In the genomic region with DNA sequence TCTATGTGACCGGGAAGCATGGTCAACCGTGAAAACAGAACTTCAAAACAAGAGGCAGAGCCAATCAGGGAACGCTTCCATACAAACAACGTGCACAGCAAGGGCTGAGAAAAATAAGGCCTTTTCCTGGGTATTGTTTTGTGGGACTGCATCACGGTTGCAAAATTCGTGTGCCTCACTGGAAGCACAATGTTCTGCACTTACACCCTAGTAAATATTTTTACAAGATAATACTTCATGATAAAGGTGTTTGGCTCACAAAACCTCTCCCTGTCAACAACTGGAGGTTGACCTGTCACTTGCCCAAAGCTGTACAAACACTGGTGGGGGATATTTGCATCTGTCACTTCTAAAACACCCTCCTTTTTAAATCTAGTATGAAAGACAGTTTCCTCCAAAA, we compare ENCODE assay signal across 1 cellular context.
TF ChIP-seq lines count a peak whose summit lies in the region.

No MANE protein-coding gene starts in this region.

TF ChIP-seq in HepG2, 621 proteins besides CTCF, POLR2A, EP300 and RAD21 (continued from another document and continues in another):
- TF ChIP-seq, protein P1, sequence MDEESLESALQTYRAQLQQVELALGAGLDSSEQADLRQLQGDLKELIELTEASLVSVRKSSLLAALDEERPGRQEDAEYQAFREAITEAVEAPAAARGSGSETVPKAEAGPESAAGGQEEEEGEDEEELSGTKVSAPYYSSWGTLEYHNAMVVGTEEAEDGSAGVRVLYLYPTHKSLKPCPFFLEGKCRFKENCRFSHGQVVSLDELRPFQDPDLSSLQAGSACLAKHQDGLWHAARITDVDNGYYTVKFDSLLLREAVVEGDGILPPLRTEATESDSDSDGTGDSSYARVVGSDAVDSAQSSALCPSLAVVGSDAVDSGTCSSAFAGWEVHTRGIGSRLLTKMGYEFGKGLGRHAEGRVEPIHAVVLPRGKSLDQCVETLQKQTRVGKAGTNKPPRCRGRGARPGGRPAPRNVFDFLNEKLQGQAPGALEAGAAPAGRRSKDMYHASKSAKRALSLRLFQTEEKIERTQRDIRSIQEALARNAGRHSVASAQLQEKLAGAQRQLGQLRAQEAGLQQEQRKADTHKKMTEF (CRISPR knock-in tag; IDR thresholded peaks at IDR 0.05) = peak; percentile 59; the same call in 1 of the 2 replicates
- TF ChIP-seq, protein P2, sequence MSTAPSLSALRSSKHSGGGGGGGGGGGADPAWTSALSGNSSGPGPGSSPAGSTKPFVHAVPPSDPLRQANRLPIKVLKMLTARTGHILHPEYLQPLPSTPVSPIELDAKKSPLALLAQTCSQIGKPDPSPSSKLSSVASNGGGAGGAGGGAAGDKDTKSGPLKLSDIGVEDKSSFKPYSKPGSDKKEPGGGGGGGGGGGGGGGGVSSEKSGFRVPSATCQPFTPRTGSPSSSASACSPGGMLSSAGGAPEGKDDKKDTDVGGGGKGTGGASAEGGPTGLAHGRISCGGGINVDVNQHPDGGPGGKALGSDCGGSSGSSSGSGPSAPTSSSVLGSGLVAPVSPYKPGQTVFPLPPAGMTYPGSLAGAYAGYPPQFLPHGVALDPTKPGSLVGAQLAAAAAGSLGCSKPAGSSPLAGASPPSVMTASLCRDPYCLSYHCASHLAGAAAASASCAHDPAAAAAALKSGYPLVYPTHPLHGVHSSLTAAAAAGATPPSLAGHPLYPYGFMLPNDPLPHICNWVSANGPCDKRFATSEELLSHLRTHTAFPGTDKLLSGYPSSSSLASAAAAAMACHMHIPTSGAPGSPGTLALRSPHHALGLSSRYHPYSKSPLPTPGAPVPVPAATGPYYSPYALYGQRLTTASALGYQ (CRISPR knock-in tag; IDR thresholded peaks at IDR 0.05) = peak; percentile 77
- no peak for TF ChIP-seq GTF3A (CRISPR knock-in tag; conservative IDR thresholded peaks at IDR 0.05)
- TF ChIP-seq BHLHE40 (IDR thresholded peaks at IDR 0.05; ENCODE audit: low read length) = no peak
- no peak for TF ChIP-seq ZNF3 (CRISPR knock-in tag; IDR thresholded peaks at IDR 0.05)
- peak; percentile 88 for TF ChIP-seq TBX2 (CRISPR knock-in tag; IDR thresholded peaks at IDR 0.05; ENCODE audit: borderline replicate concordance)
- TF ChIP-seq, protein P3, sequence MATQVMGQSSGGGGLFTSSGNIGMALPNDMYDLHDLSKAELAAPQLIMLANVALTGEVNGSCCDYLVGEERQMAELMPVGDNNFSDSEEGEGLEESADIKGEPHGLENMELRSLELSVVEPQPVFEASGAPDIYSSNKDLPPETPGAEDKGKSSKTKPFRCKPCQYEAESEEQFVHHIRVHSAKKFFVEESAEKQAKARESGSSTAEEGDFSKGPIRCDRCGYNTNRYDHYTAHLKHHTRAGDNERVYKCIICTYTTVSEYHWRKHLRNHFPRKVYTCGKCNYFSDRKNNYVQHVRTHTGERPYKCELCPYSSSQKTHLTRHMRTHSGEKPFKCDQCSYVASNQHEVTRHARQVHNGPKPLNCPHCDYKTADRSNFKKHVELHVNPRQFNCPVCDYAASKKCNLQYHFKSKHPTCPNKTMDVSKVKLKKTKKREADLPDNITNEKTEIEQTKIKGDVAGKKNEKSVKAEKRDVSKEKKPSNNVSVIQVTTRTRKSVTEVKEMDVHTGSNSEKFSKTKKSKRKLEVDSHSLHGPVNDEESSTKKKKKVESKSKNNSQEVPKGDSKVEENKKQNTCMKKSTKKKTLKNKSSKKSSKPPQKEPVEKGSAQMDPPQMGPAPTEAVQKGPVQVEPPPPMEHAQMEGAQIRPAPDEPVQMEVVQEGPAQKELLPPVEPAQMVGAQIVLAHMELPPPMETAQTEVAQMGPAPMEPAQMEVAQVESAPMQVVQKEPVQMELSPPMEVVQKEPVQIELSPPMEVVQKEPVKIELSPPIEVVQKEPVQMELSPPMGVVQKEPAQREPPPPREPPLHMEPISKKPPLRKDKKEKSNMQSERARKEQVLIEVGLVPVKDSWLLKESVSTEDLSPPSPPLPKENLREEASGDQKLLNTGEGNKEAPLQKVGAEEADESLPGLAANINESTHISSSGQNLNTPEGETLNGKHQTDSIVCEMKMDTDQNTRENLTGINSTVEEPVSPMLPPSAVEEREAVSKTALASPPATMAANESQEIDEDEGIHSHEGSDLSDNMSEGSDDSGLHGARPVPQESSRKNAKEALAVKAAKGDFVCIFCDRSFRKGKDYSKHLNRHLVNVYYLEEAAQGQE (IDR thresholded peaks at IDR 0.05; ENCODE audit: borderline replicate concordance in 1 of 2, low read depth in 1 of 2, low read length in 2 of 2) = no peak
- TF ChIP-seq ZNF746 (CRISPR knock-in tag; IDR thresholded peaks at IDR 0.05) = peak; percentile 35; the same call in 1 of the 2 replicates
- peak; percentile 65 for TF ChIP-seq FOSL2 (CRISPR knock-in tag; IDR thresholded peaks at IDR 0.05)
- TF ChIP-seq CREM (IDR thresholded peaks at IDR 0.05) = peak; percentile 68; the same call in 1 of the 2 replicates
- TF ChIP-seq CREM (CRISPR knock-in tag; IDR thresholded peaks at IDR 0.05) = no peak
- TF ChIP-seq, protein P4, sequence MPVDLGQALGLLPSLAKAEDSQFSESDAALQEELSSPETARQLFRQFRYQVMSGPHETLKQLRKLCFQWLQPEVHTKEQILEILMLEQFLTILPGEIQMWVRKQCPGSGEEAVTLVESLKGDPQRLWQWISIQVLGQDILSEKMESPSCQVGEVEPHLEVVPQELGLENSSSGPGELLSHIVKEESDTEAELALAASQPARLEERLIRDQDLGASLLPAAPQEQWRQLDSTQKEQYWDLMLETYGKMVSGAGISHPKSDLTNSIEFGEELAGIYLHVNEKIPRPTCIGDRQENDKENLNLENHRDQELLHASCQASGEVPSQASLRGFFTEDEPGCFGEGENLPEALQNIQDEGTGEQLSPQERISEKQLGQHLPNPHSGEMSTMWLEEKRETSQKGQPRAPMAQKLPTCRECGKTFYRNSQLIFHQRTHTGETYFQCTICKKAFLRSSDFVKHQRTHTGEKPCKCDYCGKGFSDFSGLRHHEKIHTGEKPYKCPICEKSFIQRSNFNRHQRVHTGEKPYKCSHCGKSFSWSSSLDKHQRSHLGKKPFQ (CRISPR knock-in tag; IDR thresholded peaks at IDR 0.05; ENCODE audit: insufficient replicate concordance) = no peak
- TF ChIP-seq MEF2D (CRISPR knock-in tag; IDR thresholded peaks at IDR 0.05) = peak; percentile 61; the same call in 1 of the 2 replicates
- TF ChIP-seq, protein P5, sequence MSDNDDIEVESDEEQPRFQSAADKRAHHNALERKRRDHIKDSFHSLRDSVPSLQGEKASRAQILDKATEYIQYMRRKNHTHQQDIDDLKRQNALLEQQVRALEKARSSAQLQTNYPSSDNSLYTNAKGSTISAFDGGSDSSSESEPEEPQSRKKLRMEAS (IDR thresholded peaks at IDR 0.05) = peak; percentile 25; the same call in 1 of the 2 replicates
- TF ChIP-seq GPN1 (CRISPR knock-in tag; IDR thresholded peaks at IDR 0.05; ENCODE audit: borderline replicate concordance) = no peak
- TF ChIP-seq PPARG (CRISPR knock-in tag; conservative IDR thresholded peaks at IDR 0.05) = peak; percentile 52; the same call in 1 of the 2 replicates
- TF ChIP-seq KDM4B (CRISPR knock-in tag; IDR thresholded peaks at IDR 0.05) = no peak
- TF ChIP-seq ZNF382 (CRISPR knock-in tag; IDR thresholded peaks at IDR 0.05; ENCODE audit: borderline replicate concordance) = no peak
- TF ChIP-seq FOXO1 (CRISPR knock-in tag; IDR thresholded peaks at IDR 0.05) = peak; percentile 88
- peak; percentile 57; the same call in 1 of the 2 replicates for TF ChIP-seq TARDBP (CRISPR knock-in tag; IDR thresholded peaks at IDR 0.05)
- no peak for TF ChIP-seq U2AF2 (IDR thresholded peaks at IDR 0.05; ENCODE audit: low read depth, low read length)
- TF ChIP-seq REPIN1 (CRISPR knock-in tag; IDR thresholded peaks at IDR 0.05; ENCODE audit: borderline replicate concordance, low read depth) = no peak
- peak; percentile 65; the same call in 1 of the 2 replicates for TF ChIP-seq GATAD2A (CRISPR knock-in tag; IDR thresholded peaks at IDR 0.05)
- peak; percentile 79 for TF ChIP-seq NR2F2 (IDR thresholded peaks at IDR 0.05; ENCODE audit: borderline replicate concordance, low read depth)
- no peak for TF ChIP-seq NFIB (CRISPR knock-in tag; IDR thresholded peaks at IDR 0.05; ENCODE audit: borderline replicate concordance)
- TF ChIP-seq, protein P6, sequence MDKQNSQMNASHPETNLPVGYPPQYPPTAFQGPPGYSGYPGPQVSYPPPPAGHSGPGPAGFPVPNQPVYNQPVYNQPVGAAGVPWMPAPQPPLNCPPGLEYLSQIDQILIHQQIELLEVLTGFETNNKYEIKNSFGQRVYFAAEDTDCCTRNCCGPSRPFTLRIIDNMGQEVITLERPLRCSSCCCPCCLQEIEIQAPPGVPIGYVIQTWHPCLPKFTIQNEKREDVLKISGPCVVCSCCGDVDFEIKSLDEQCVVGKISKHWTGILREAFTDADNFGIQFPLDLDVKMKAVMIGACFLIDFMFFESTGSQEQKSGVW (CRISPR knock-in tag; IDR thresholded peaks at IDR 0.05; ENCODE audit: borderline replicate concordance) = no peak
- no peak for TF ChIP-seq ONECUT2 (CRISPR knock-in tag; IDR thresholded peaks at IDR 0.05)
- peak; percentile 60; the same call in 1 of the 2 replicates for TF ChIP-seq ERF (CRISPR knock-in tag; IDR thresholded peaks at IDR 0.05)
- peak; percentile 79; the same call in 1 of the 2 replicates for TF ChIP-seq RARA (CRISPR knock-in tag; IDR thresholded peaks at IDR 0.05)
- TF ChIP-seq, protein P7, sequence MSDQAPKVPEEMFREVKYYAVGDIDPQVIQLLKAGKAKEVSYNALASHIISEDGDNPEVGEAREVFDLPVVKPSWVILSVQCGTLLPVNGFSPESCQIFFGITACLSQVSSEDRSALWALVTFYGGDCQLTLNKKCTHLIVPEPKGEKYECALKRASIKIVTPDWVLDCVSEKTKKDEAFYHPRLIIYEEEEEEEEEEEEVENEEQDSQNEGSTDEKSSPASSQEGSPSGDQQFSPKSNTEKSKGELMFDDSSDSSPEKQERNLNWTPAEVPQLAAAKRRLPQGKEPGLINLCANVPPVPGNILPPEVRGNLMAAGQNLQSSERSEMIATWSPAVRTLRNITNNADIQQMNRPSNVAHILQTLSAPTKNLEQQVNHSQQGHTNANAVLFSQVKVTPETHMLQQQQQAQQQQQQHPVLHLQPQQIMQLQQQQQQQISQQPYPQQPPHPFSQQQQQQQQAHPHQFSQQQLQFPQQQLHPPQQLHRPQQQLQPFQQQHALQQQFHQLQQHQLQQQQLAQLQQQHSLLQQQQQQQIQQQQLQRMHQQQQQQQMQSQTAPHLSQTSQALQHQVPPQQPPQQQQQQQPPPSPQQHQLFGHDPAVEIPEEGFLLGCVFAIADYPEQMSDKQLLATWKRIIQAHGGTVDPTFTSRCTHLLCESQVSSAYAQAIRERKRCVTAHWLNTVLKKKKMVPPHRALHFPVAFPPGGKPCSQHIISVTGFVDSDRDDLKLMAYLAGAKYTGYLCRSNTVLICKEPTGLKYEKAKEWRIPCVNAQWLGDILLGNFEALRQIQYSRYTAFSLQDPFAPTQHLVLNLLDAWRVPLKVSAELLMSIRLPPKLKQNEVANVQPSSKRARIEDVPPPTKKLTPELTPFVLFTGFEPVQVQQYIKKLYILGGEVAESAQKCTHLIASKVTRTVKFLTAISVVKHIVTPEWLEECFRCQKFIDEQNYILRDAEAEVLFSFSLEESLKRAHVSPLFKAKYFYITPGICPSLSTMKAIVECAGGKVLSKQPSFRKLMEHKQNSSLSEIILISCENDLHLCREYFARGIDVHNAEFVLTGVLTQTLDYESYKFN (CRISPR knock-in tag; conservative IDR thresholded peaks at IDR 0.05) = peak; percentile 77
- no peak for TF ChIP-seq RNF2 (conservative IDR thresholded peaks at IDR 0.05; ENCODE audit: low read depth)
- TF ChIP-seq, protein P8, sequence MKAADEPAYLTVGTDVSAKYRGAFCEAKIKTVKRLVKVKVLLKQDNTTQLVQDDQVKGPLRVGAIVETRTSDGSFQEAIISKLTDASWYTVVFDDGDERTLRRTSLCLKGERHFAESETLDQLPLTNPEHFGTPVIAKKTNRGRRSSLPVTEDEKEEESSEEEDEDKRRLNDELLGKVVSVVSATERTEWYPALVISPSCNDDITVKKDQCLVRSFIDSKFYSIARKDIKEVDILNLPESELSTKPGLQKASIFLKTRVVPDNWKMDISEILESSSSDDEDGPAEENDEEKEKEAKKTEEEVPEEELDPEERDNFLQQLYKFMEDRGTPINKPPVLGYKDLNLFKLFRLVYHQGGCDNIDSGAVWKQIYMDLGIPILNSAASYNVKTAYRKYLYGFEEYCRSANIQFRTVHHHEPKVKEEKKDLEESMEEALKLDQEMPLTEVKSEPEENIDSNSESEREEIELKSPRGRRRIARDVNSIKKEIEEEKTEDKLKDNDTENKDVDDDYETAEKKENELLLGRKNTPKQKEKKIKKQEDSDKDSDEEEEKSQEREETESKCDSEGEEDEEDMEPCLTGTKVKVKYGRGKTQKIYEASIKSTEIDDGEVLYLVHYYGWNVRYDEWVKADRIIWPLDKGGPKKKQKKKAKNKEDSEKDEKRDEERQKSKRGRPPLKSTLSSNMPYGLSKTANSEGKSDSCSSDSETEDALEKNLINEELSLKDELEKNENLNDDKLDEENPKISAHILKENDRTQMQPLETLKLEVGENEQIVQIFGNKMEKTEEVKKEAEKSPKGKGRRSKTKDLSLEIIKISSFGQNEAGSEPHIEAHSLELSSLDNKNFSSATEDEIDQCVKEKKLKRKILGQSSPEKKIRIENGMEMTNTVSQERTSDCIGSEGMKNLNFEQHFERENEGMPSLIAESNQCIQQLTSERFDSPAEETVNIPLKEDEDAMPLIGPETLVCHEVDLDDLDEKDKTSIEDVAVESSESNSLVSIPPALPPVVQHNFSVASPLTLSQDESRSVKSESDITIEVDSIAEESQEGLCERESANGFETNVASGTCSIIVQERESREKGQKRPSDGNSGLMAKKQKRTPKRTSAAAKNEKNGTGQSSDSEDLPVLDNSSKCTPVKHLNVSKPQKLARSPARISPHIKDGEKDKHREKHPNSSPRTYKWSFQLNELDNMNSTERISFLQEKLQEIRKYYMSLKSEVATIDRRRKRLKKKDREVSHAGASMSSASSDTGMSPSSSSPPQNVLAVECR (CRISPR knock-in tag; IDR thresholded peaks at IDR 0.05; ENCODE audit: borderline replicate concordance) = peak; percentile 9; the same call in 1 of the 2 replicates
- no peak for TF ChIP-seq PHF8 (CRISPR knock-in tag; IDR thresholded peaks at IDR 0.05)
- peak; percentile 56; the same call in 1 of the 2 replicates for TF ChIP-seq SALL1 (CRISPR knock-in tag; IDR thresholded peaks at IDR 0.05)
- no peak for TF ChIP-seq ZKSCAN1 (IDR thresholded peaks at IDR 0.05; ENCODE audit: low read length)
- TF ChIP-seq HOXD1 (CRISPR knock-in tag; IDR thresholded peaks at IDR 0.05) = no peak
- no peak for TF ChIP-seq JUND (CRISPR knock-in tag; IDR thresholded peaks at IDR 0.05)
- peak; percentile 43; the same call in 1 of the 2 replicates for TF ChIP-seq SMYD3 (CRISPR knock-in tag; IDR thresholded peaks at IDR 0.05)
- TF ChIP-seq, protein P9, sequence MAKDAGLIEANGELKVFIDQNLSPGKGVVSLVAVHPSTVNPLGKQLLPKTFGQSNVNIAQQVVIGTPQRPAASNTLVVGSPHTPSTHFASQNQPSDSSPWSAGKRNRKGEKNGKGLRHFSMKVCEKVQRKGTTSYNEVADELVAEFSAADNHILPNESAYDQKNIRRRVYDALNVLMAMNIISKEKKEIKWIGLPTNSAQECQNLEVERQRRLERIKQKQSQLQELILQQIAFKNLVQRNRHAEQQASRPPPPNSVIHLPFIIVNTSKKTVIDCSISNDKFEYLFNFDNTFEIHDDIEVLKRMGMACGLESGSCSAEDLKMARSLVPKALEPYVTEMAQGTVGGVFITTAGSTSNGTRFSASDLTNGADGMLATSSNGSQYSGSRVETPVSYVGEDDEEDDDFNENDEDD (CRISPR knock-in tag; IDR thresholded peaks at IDR 0.05; ENCODE audit: borderline replicate concordance) = no peak
